In the genomic region with DNA sequence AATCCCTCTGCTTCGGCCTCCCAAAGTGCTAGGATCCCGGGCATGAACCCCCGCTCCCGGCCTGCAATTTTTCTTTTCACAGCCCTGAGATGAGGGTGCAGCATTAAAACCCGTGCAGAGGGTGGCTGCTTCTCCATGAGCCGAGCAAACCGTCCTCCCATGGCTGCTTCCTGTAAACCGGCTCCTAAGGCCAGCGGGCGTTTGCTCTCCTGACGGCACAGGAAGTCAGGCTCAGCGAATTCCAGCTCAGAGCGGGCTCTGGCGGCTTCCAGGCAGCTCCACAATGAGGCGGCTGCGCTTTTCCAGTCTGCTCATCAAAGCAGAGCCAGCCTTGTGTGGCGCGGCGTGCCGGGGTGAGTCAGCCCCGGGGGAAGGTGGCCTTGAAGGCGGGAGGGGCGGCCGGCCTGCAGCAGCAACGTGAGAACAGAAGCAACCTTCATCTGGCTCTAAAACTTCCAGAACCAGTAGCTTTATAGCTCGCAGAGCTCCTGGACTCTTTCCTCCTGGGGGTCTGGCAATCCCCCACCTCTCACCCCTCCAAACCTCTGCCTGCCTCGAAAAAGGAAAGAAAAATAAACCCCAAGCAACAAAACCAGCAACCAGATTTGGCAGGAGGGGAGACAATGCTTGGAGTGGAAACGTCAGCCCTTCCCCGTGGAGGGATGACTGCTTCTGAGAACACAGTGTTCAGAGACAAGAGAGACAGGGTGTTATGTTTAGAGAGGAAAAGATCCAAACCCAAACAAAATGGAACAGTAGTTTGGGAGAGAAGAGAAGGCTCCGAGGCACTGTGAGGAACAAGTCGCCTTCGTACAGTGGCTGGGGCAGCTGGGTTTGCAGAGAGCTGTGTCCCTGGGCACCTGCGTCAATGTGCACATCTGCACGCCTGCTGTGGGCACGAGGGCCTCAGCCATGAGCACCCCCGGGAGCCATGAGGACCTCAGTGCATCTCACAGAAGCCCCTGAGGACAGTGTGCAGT, we compare ENCODE assay signal across 8 cellular contexts.
DNase-seq lines count a peak whose midpoint lies in the region; ATAC-seq and TF ChIP-seq lines count a peak whose summit lies in the region.

No MANE protein-coding gene starts in this region.

- no peaks in the 10 kb centered on the region for H3K27me3 ChIP-seq in CD4-positive, alpha-beta T cell (ENCODE audit: control insufficient read depth, insufficient read depth, low read length)
- H3K27me3 ChIP-seq in HUES48 (ENCODE audit: control insufficient read depth, insufficient read depth, low read length) (no peaks in the 10 kb centered on the region), Peyer's patch (no peaks in the 10 kb centered on the region)

- H3K4me1 Mint-ChIP-seq in CD4-positive, alpha-beta T cell (ENCODE audit: low read depth), result peaks cover 9% of the 10 kb centered on the region
- H3K4me1 Mint-ChIP-seq in activated T-helper 2 cell treated with anti-CD3 and anti-CD28 coated beads, Interferon-gamma antibody, Interleukin-2, Interleukin-4, amounts not matched to agents 10 μg/mL and 5 μg/mL and 100 μg/mL, durations not matched to agents 14 hours and 24 hours and 36 hours (ENCODE audit: low read depth), result peaks cover 14% of the 10 kb centered on the region
- peaks cover 9 to 34% (median 12%) of the 10 kb centered on the region in 4 donors for H3K4me1 Mint-ChIP-seq in naive thymus-derived CD8-positive, alpha-beta T cell

- peak in 1 of 2 donors; percentile 51 for TF ChIP-seq POLR2A in Peyer's patch (IDR thresholded peaks at IDR 0.05)

- peak overlapping the region; percentile 22 for H3K9ac ChIP-seq in HUES48 (ENCODE audit: low read depth, low read length)

- no peak overlapping the region for H3K27ac ChIP-seq in CD4-positive, alpha-beta T cell (ENCODE audit: low read depth, low read length)
- H3K27ac ChIP-seq in HUES48 (ENCODE audit: low read depth, low read length), result peak overlapping the region; percentile 96
- peak overlapping the region; percentile 73 to 92 (median 82) for H3K27ac ChIP-seq in Peyer's patch

- ATAC-seq in CD4-positive, alpha-beta T cell (ENCODE audit: poor library complexity), result peak; percentile 93
- ATAC-seq in naive thymus-derived CD8-positive, alpha-beta T cell, result peak; percentile 71 to 97
- no peak for ATAC-seq in GM18517 (IDR thresholded peaks at IDR 0.05; ENCODE audit: unreplicated experiment)

- peak overlapping the region; percentile 51 for H3K4me3 Mint-ChIP-seq in CD4-positive, alpha-beta T cell
- peak overlapping the region; percentile 20 for H3K4me3 Mint-ChIP-seq in activated T-helper 2 cell treated with anti-CD3 and anti-CD28 coated beads, Interferon-gamma antibody, Interleukin-2, Interleukin-4, amounts not matched to agents 10 μg/mL and 5 μg/mL and 100 μg/mL, durations not matched to agents 14 hours and 24 hours and 36 hours (ENCODE audit: low read depth)
- H3K4me3 Mint-ChIP-seq in naive thymus-derived CD8-positive, alpha-beta T cell, result peak overlapping the region; percentile 66 to 87 (median 78)

- H3K27me3 Mint-ChIP-seq in CD4-positive, alpha-beta T cell, result no peaks in the 10 kb centered on the region
- H3K27me3 Mint-ChIP-seq in activated T-helper 2 cell treated with anti-CD3 and anti-CD28 coated beads, Interferon-gamma antibody, Interleukin-2, Interleukin-4, amounts not matched to agents 10 μg/mL and 5 μg/mL and 100 μg/mL, durations not matched to agents 14 hours and 24 hours and 36 hours (ENCODE audit: low read depth), result no peaks in the 10 kb centered on the region
- no peaks in the 10 kb centered on the region for H3K27me3 Mint-ChIP-seq in naive thymus-derived CD8-positive, alpha-beta T cell

- TF ChIP-seq CTCF in CD4-positive, alpha-beta T cell (IDR thresholded peaks at IDR 0.05), result no peak
- peak in 3 of 6 experiments; percentile 31 to 62 (median 39) for TF ChIP-seq CTCF in Peyer's patch (IDR thresholded peaks at IDR 0.05)
- TF ChIP-seq CTCF in fibroblast of mammary gland (conservative IDR thresholded peaks at IDR 0.05; ENCODE audit: control insufficient read depth, insufficient read depth, low read depth, low read length), result peak; percentile 36

- CTCF ChIA-PET in CD4-positive, alpha-beta T cell (lab: Charles Lee), result interaction anchor here (2.1 to 2.4 kb wide), 2 partner anchors 66 to 67 kb away, joined by 6 read pairs; no protein-coding TSS in a partner anchor

- H3K4me1 ChIP-seq in HUES48 (ENCODE audit: control insufficient read depth, insufficient read depth, low read length) (peaks cover 21% of the 10 kb centered on the region), Peyer's patch (peaks cover 0 to 62% (median 14%) of the 10 kb centered on the region in 4 donors)

- no peak overlapping the region for H3K27ac Mint-ChIP-seq in CD4-positive, alpha-beta T cell
- H3K27ac Mint-ChIP-seq in activated T-helper 2 cell treated with anti-CD3 and anti-CD28 coated beads, Interferon-gamma antibody, Interleukin-2, Interleukin-4, amounts not matched to agents 10 μg/mL and 5 μg/mL and 100 μg/mL, durations not matched to agents 14 hours and 24 hours and 36 hours, result no peak overlapping the region
- peak overlapping the region in 9 of 10 donors; percentile 53 to 85 (median 74) for H3K27ac Mint-ChIP-seq in naive thymus-derived CD8-positive, alpha-beta T cell

- no peaks in the 10 kb centered on the region for H3K9me3 Mint-ChIP-seq in CD4-positive, alpha-beta T cell
- H3K9me3 Mint-ChIP-seq in activated T-helper 2 cell treated with anti-CD3 and anti-CD28 coated beads, Interferon-gamma antibody, Interleukin-2, Interleukin-4, amounts not matched to agents 10 μg/mL and 5 μg/mL and 100 μg/mL, durations not matched to agents 14 hours and 24 hours and 36 hours, result peaks cover under 1% of the 10 kb centered on the region
- no peaks in the 10 kb centered on the region for H3K9me3 Mint-ChIP-seq in naive thymus-derived CD8-positive, alpha-beta T cell

- H3K36me3 ChIP-seq in HUES48 (ENCODE audit: control insufficient read depth, insufficient read depth, low read length), result no peaks in the 10 kb centered on the region
- H3K36me3 ChIP-seq in Peyer's patch, result no peaks in the 10 kb centered on the region

- H3K36me3 Mint-ChIP-seq in CD4-positive, alpha-beta T cell (ENCODE audit: low read depth), result no peaks in the 10 kb centered on the region
- H3K36me3 Mint-ChIP-seq in activated T-helper 2 cell treated with anti-CD3 and anti-CD28 coated beads, Interferon-gamma antibody, Interleukin-2, Interleukin-4, amounts not matched to agents 10 μg/mL and 5 μg/mL and 100 μg/mL, durations not matched to agents 14 hours and 24 hours and 36 hours (ENCODE audit: low read depth), result no peaks in the 10 kb centered on the region
- H3K36me3 Mint-ChIP-seq in naive thymus-derived CD8-positive, alpha-beta T cell, result no peaks in the 10 kb centered on the region

- no peaks in the 10 kb centered on the region for H3K9me3 ChIP-seq in CD4-positive, alpha-beta T cell (ENCODE audit: control insufficient read depth, low read length)
- H3K9me3 ChIP-seq in HUES48 (ENCODE audit: control insufficient read depth, insufficient read depth, low read length) (no peaks in the 10 kb centered on the region), Peyer's patch (no peaks in the 10 kb centered on the region)

- intact Hi-C loops in CD4-positive, alpha-beta T cell (cut with DNase I, micrococcal nuclease), result no loop called here
- intact Hi-C loops in activated T-helper 2 cell treated with anti-CD3 and anti-CD28 coated beads, Interferon-gamma antibody, Interleukin-2, Interleukin-4, amounts not matched to agents 10 μg/mL and 5 μg/mL and 100 μg/mL, durations not matched to agents 14 hours and 24 hours and 36 hours (cut with micrococcal nuclease), result no loop called here

- POLR2A ChIA-PET in CD4-positive, alpha-beta T cell (lab: Charles Lee), result interaction anchor here (1.4 to 3.2 kb wide), 2 partner anchors 18 to 67 kb away, joined by 6 to 19 read pairs; a partner anchor contains a TSS
- POLR2A ChIA-PET in naive thymus-derived CD8-positive, alpha-beta T cell (lab: Charles Lee), result interaction anchor here (0.5 to 4.1 kb wide), 12 partner anchors 9 to 957 kb away, joined by 3 to 33 read pairs (median 4); a partner anchor contains a TSS

- DNase-seq in CD4-positive, alpha-beta T cell, result peak; percentile 23 to 75 (median 62)
- DNase-seq in Peyer's patch, result peak; percentile 68 to 93 (median 90)
- peak; percentile 32 for DNase-seq in activated T-helper 2 cell treated with anti-CD3 and anti-CD28 coated beads, Interferon-gamma antibody, Interleukin-2, Interleukin-4, amounts not matched to agents 10 μg/mL and 5 μg/mL and 100 μg/mL, durations not matched to agents 14 hours and 24 hours and 36 hours (ENCODE audit: low spot score)
- DNase-seq in fibroblast of mammary gland (ENCODE audit: low read depth), result peak; percentile 98
- peak; percentile 12 to 75 (median 38) for DNase-seq in naive thymus-derived CD8-positive, alpha-beta T cell
- DNase-seq in stimulated activated CD8-positive, alpha-beta memory T cell treated with anti-CD3 and anti-CD28 coated beads, Interleukin-7, amount 100 ng/mL, for 48 hours (ENCODE audit: extremely low read depth in 1 of 2, low read depth in 1 of 2), result peak; percentile 49 to 57

- no peak overlapping the region for H3K4me3 ChIP-seq in HUES48 (ENCODE audit: low read depth, low read length)
- H3K4me3 ChIP-seq in Peyer's patch, result peak overlapping the region; percentile 4 to 33 (median 22)
- H3K4me3 ChIP-seq in fibroblast of mammary gland (ENCODE audit: control insufficient read depth, low read depth, low read length), result no peak overlapping the region

Comparison
In these comparisons a context has a peak if more than half of its experiments do, and no peak if none do; other contexts are left out.
1. DNase-seq: peak in every context shown above with its lines; median percentile 98 in fibroblast of mammary gland; 90 in Peyer's patch; 62 in CD4-positive, alpha-beta T cell; 53 in stimulated activated CD8-positive, alpha-beta memory T cell treated with anti-CD3 and anti-CD28 coated beads, Interleukin-7, amount 100 ng/mL, for 48 hours; 38 in naive thymus-derived CD8-positive, alpha-beta T cell; 32 in activated T-helper 2 cell treated with anti-CD3 and anti-CD28 coated beads, Interferon-gamma antibody, Interleukin-2, Interleukin-4, amounts not matched to agents 10 μg/mL and 5 μg/mL and 100 μg/mL, durations not matched to agents 14 hours and 24 hours and 36 hours.
2. H3K27ac Mint-ChIP-seq: peak in naive thymus-derived CD8-positive, alpha-beta T cell (9 of 10); none in CD4-positive, alpha-beta T cell (single experiment) and activated T-helper 2 cell treated with anti-CD3 and anti-CD28 coated beads, Interferon-gamma antibody, Interleukin-2, Interleukin-4, amounts not matched to agents 10 μg/mL and 5 μg/mL and 100 μg/mL, durations not matched to agents 14 hours and 24 hours and 36 hours (single experiment).
3. H3K4me3 Mint-ChIP-seq: peak in every context shown above with its lines; median percentile 78 in naive thymus-derived CD8-positive, alpha-beta T cell; 51 in CD4-positive, alpha-beta T cell; 20 in activated T-helper 2 cell treated with anti-CD3 and anti-CD28 coated beads, Interferon-gamma antibody, Interleukin-2, Interleukin-4, amounts not matched to agents 10 μg/mL and 5 μg/mL and 100 μg/mL, durations not matched to agents 14 hours and 24 hours and 36 hours.
4. H3K4me3 ChIP-seq: peak in Peyer's patch (4 of 4); none in HUES48 (single experiment) and fibroblast of mammary gland (single experiment).